ENCODE assay signal across 11 cellular contexts in genomic region chr21:32702702-32703101, GRCh38. TPM values are rescaled to one million over a fixed set of nuclear protein-coding genes. Genes with fewer than 3 reads are reported as not detected.
DNase-seq lines count a peak whose midpoint lies in the region; ATAC-seq, FAIRE-seq and TF ChIP-seq lines count a peak whose summit lies in the region.
"Had no signal": no experiment of that assay in that cellular context is flagged by ENCODE, and none has a peak within 500 bp of the region (broad histone marks: within the 10 kb centered on the region; RNA-seq: fewer than 3 reads in every experiment).

No MANE protein-coding gene starts in this region.

- H3K79me2 ChIP-seq in endothelial cell of umbilical vein (ENCODE audit: control insufficient read depth, insufficient read depth, low read length) = no peaks in the 10 kb centered on the region

- dilution Hi-C loops in endothelial cell of umbilical vein (cut with MboI; ENCODE audit: extremely low pct_ligation_motif_present, low sequenced_read_pairs) = no loop called here

- no peaks in the 10 kb centered on the region for H3K27me3 Mint-ChIP-seq in activated CD4-positive, alpha-beta T cell treated with anti-CD3 and anti-CD28 coated beads, Interleukin-2, amount 10 ng/mL, durations not matched to agents 24 days and 14 days
- no peaks in the 10 kb centered on the region for H3K27me3 Mint-ChIP-seq in activated CD8-positive, alpha-beta T cell treated with anti-CD3 and anti-CD28 coated beads for 36 hours
- H3K27me3 Mint-ChIP-seq in activated CD4-positive, alpha-beta memory T cell treated with anti-CD3 and anti-CD28 coated beads, Interleukin-2, amount 10 ng/mL, durations not matched to agents 7 days and 5 days = no peaks in the 10 kb centered on the region
- H3K27me3 Mint-ChIP-seq: activated T-cell treated with anti-CD3 and anti-CD28 coated beads, Interleukin-2, amount 50 U/mL, for 24 hours had no signal

- peak overlapping the region; percentile 5 for H3K27ac ChIP-seq in endothelial cell of umbilical vein (ENCODE audit: insufficient read depth, low read depth, low read length)
- H3K27ac ChIP-seq: BLaER1, parathyroid adenoma had no signal

- H2AFZ ChIP-seq in endothelial cell of umbilical vein (ENCODE audit: low read depth, low read length) = peak overlapping the region; percentile 0
- H2AFZ ChIP-seq: parathyroid adenoma had no signal

- no TSS peak for BruUV-seq in endothelial cell of umbilical vein (replicated peaks; lab: Mats Ljungman, UMichigan)

- TF ChIP-seq CTCF in endothelial cell of umbilical vein (IDR thresholded peaks at IDR 0.05; ENCODE audit: extremely low read depth in 1 of 2, insufficient read depth in 1 of 2, low read depth in 1 of 2, low read length in 2 of 2) = no peak
- TF ChIP-seq CTCF in activated CD8-positive, alpha-beta T cell treated with anti-CD3 and anti-CD28 coated beads for 36 hours (IDR thresholded peaks at IDR 0.05) = no peak

- no peak for TF ChIP-seq POLR2A in endothelial cell of umbilical vein (IDR thresholded peaks at IDR 0.05; ENCODE audit: low read depth, low read length)

- H3K4me1 Mint-ChIP-seq in activated CD4-positive, alpha-beta T cell treated with anti-CD3 and anti-CD28 coated beads, Interleukin-2, amount 10 ng/mL, durations not matched to agents 24 days and 14 days = peaks cover 17% of the 10 kb centered on the region
- peaks cover 18% of the 10 kb centered on the region for H3K4me1 Mint-ChIP-seq in activated CD8-positive, alpha-beta T cell treated with anti-CD3 and anti-CD28 coated beads for 36 hours (ENCODE audit: low read depth)
- peaks cover 21% of the 10 kb centered on the region for H3K4me1 Mint-ChIP-seq in activated CD4-positive, alpha-beta memory T cell treated with anti-CD3 and anti-CD28 coated beads, Interleukin-2, amount 10 ng/mL, durations not matched to agents 7 days and 5 days

- H3K36me3 ChIP-seq in endothelial cell of umbilical vein (ENCODE audit: control insufficient read depth in 2 of 2, extremely low read depth in 1 of 2, insufficient read depth in 2 of 2, low read length in 2 of 2) = no peaks in the 10 kb centered on the region
- no peaks in the 10 kb centered on the region for H3K36me3 ChIP-seq in skeletal muscle satellite cell (ENCODE audit: insufficient read depth, low read length)

- ATAC-seq in activated CD8-positive, alpha-beta T cell treated with anti-CD3 and anti-CD28 coated beads for 36 hours = no peak
- ATAC-seq in HG02623 (IDR thresholded peaks at IDR 0.05; ENCODE audit: unreplicated experiment) = no peak

- intact Hi-C loops in activated CD4-positive, alpha-beta T cell treated with anti-CD3 and anti-CD28 coated beads, Interleukin-2, amount 10 ng/mL, durations not matched to agents 24 days and 14 days (cut with micrococcal nuclease) = no loop called here
- intact Hi-C loops in endothelial cell of umbilical vein (cut with micrococcal nuclease) = no loop called here
- intact Hi-C loops in activated CD8-positive, alpha-beta T cell treated with anti-CD3 and anti-CD28 coated beads for 36 hours (cut with micrococcal nuclease) = no loop called here

- no peaks in the 10 kb centered on the region for H3K9me1 ChIP-seq in endothelial cell of umbilical vein (replicated peaks; ENCODE audit: control insufficient read depth, extremely low read depth, insufficient read depth, low read length)

- H3K27me3 ChIP-seq in endothelial cell of umbilical vein (ENCODE audit: control insufficient read depth in 2 of 2, insufficient read depth in 2 of 2, low read length in 2 of 2) = no peaks in the 10 kb centered on the region
- no peaks in the 10 kb centered on the region for H3K27me3 ChIP-seq in skeletal muscle satellite cell (ENCODE audit: control insufficient read depth, insufficient read depth, low read length)
- H3K27me3 ChIP-seq: BLaER1 had no signal

- H3K36me3 Mint-ChIP-seq in activated CD4-positive, alpha-beta T cell treated with anti-CD3 and anti-CD28 coated beads, Interleukin-2, amount 10 ng/mL, durations not matched to agents 24 days and 14 days (ENCODE audit: low read depth) = peaks cover 14% of the 10 kb centered on the region
- peaks cover 7% of the 10 kb centered on the region for H3K36me3 Mint-ChIP-seq in activated CD8-positive, alpha-beta T cell treated with anti-CD3 and anti-CD28 coated beads for 36 hours (ENCODE audit: low read depth)
- peaks cover 17% of the 10 kb centered on the region for H3K36me3 Mint-ChIP-seq in activated CD4-positive, alpha-beta memory T cell treated with anti-CD3 and anti-CD28 coated beads, Interleukin-2, amount 10 ng/mL, durations not matched to agents 7 days and 5 days (ENCODE audit: low read depth)

- CTCF ChIA-PET in endothelial cell of umbilical vein (lab: Charles Lee) = no interaction called here
- CTCF ChIA-PET in activated CD8-positive, alpha-beta T cell treated with anti-CD3 and anti-CD28 coated beads for 36 hours (lab: Charles Lee) = no interaction called here
- CTCF ChIA-PET in activated CD4-positive, alpha-beta memory T cell treated with anti-CD3 and anti-CD28 coated beads, Interleukin-2, amount 10 ng/mL, durations not matched to agents 7 days and 5 days (lab: Charles Lee) = no interaction called here

- H3K4me2 ChIP-seq in endothelial cell of umbilical vein (ENCODE audit: insufficient read depth, low read length) (peak overlapping the region; percentile 41), skeletal muscle satellite cell (ENCODE audit: low read length) (peak overlapping the region; percentile 7)
- H3K4me2 ChIP-seq: BLaER1 had no signal

- POLR2A ChIA-PET in endothelial cell of umbilical vein (lab: Charles Lee) = interaction anchor here (0.6 kb wide), 1 partner anchor 25 kb away, joined by 3 read pairs; the partner anchor contains the start of gene SYNJ1
- POLR2A ChIA-PET in activated CD8-positive, alpha-beta T cell treated with anti-CD3 and anti-CD28 coated beads for 36 hours (lab: Charles Lee) = interaction anchor here (0.6 to 1.0 kb wide), 2 partner anchors 26 kb away, joined by 3 to 5 read pairs; partner anchors contain the start of gene SYNJ1
- POLR2A ChIA-PET in activated CD4-positive, alpha-beta memory T cell treated with anti-CD3 and anti-CD28 coated beads, Interleukin-2, amount 10 ng/mL, durations not matched to agents 7 days and 5 days (lab: Charles Lee) = no interaction called here

- no peak overlapping the region for H3K4me3 Mint-ChIP-seq in activated CD4-positive, alpha-beta T cell treated with anti-CD3 and anti-CD28 coated beads, Interleukin-2, amount 10 ng/mL, durations not matched to agents 24 days and 14 days
- no peak overlapping the region for H3K4me3 Mint-ChIP-seq in activated CD8-positive, alpha-beta T cell treated with anti-CD3 and anti-CD28 coated beads for 36 hours
- no peak overlapping the region for H3K4me3 Mint-ChIP-seq in activated CD4-positive, alpha-beta memory T cell treated with anti-CD3 and anti-CD28 coated beads, Interleukin-2, amount 10 ng/mL, durations not matched to agents 7 days and 5 days
- H3K4me3 Mint-ChIP-seq: activated T-cell treated with anti-CD3 and anti-CD28 coated beads, Interleukin-2, amount 50 U/mL, for 24 hours had no signal

- peak; percentile 72 for FAIRE-seq in endothelial cell of umbilical vein (lab: Jason Lieb, UNC)

- H3K4me3 ChIP-seq in endothelial cell of umbilical vein (replicated peaks in 1 of 3; ENCODE audit: insufficient read depth in 1 of 3, low read depth in 1 of 3, low read length in 3 of 3) = no peak overlapping the region
- no peak overlapping the region for H3K4me3 ChIP-seq in skeletal muscle satellite cell (ENCODE audit: low read length)
- H3K4me3 ChIP-seq: BLaER1 had no signal

- H3K9me3 ChIP-seq in endothelial cell of umbilical vein (replicated peaks; ENCODE audit: control insufficient read depth, insufficient read depth, low read length) (no peaks in the 10 kb centered on the region), skeletal muscle satellite cell (replicated peaks; ENCODE audit: low read length) (no peaks in the 10 kb centered on the region)
- H3K9me3 ChIP-seq: BLaER1 had no signal

- no peaks in the 10 kb centered on the region for H4K20me1 ChIP-seq in endothelial cell of umbilical vein (replicated peaks; ENCODE audit: control insufficient read depth, extremely low read depth, insufficient read depth, low read length)
- H4K20me1 ChIP-seq: BLaER1 had no signal

- H3K9ac ChIP-seq in endothelial cell of umbilical vein (replicated peaks; ENCODE audit: extremely low read depth, insufficient read depth, low read length) (no peak overlapping the region), skeletal muscle satellite cell (ENCODE audit: low read depth, low read length) (no peak overlapping the region)
- H3K9ac ChIP-seq: BLaER1, parathyroid adenoma had no signal

- peaks cover 35% of the 10 kb centered on the region for H3K4me1 ChIP-seq in endothelial cell of umbilical vein (ENCODE audit: control insufficient read depth, extremely low read depth, insufficient read depth, low read length)
- peaks cover 7% of the 10 kb centered on the region for H3K4me1 ChIP-seq in skeletal muscle satellite cell (ENCODE audit: control insufficient read depth, insufficient read depth, low read length)
- H3K4me1 ChIP-seq: parathyroid adenoma had no signal

- DNase-seq in activated CD4-positive, alpha-beta T cell treated with anti-CD3 and anti-CD28 coated beads, Interleukin-2, amount 10 ng/mL, durations not matched to agents 24 days and 14 days = peak; percentile 41
- DNase-seq in activated CD4-positive, alpha-beta T cell treated with anti-CD3 and anti-CD28 coated beads for 4 hours = no peak
- DNase-seq in NCI-H2196 (lab: John Stamatoyannopoulos, UW; ENCODE audit: unreplicated experiment) (peak; percentile 34), endothelial cell of umbilical vein (ENCODE audit: low read depth, low spot score) (peak; percentile 54)
- no peak for DNase-seq in activated CD8-positive, alpha-beta T cell treated with anti-CD3 and anti-CD28 coated beads for 36 hours
- DNase-seq in activated CD4-positive, alpha-beta memory T cell treated with anti-CD3 and anti-CD28 coated beads, Interleukin-2, amount 10 ng/mL, durations not matched to agents 7 days and 5 days = no peak
- DNase-seq: activated T-cell treated with anti-CD3 and anti-CD28 coated beads, Interleukin-2, amount 50 U/mL, for 24 hours had no signal

- H3K27ac Mint-ChIP-seq in activated CD4-positive, alpha-beta T cell treated with anti-CD3 and anti-CD28 coated beads, Interleukin-2, amount 10 ng/mL, durations not matched to agents 24 days and 14 days = no peak overlapping the region
- H3K27ac Mint-ChIP-seq in activated CD8-positive, alpha-beta T cell treated with anti-CD3 and anti-CD28 coated beads for 36 hours = no peak overlapping the region
- no peak overlapping the region for H3K27ac Mint-ChIP-seq in activated CD4-positive, alpha-beta memory T cell treated with anti-CD3 and anti-CD28 coated beads, Interleukin-2, amount 10 ng/mL, durations not matched to agents 7 days and 5 days
- H3K27ac Mint-ChIP-seq: activated T-cell treated with anti-CD3 and anti-CD28 coated beads, Interleukin-2, amount 50 U/mL, for 24 hours had no signal

- H3K9me3 Mint-ChIP-seq in activated CD4-positive, alpha-beta T cell treated with anti-CD3 and anti-CD28 coated beads, Interleukin-2, amount 10 ng/mL, durations not matched to agents 24 days and 14 days = no peaks in the 10 kb centered on the region
- no peaks in the 10 kb centered on the region for H3K9me3 Mint-ChIP-seq in activated CD8-positive, alpha-beta T cell treated with anti-CD3 and anti-CD28 coated beads for 36 hours
- H3K9me3 Mint-ChIP-seq in activated CD4-positive, alpha-beta memory T cell treated with anti-CD3 and anti-CD28 coated beads, Interleukin-2, amount 10 ng/mL, durations not matched to agents 7 days and 5 days = no peaks in the 10 kb centered on the region
- H3K9me3 Mint-ChIP-seq: activated T-cell treated with anti-CD3 and anti-CD28 coated beads, Interleukin-2, amount 50 U/mL, for 24 hours had no signal

RNA-seq across cellular contexts. Expression of gene SYNJ1, which starts 25.1 kb away (rescaled TPM):
- 11.3 and 12.6 TPM in 2 replicates for total RNA-seq in activated CD4-positive, alpha-beta T cell treated with anti-CD3 and anti-CD28 coated beads, Interleukin-2, amount 10 ng/mL, durations not matched to agents 24 days and 14 days
- total RNA-seq in endothelial cell of umbilical vein = 17.0 and 18.3 TPM in 2 replicates
- polyA plus RNA-seq in endothelial cell of umbilical vein = 4.0 and 5.9 TPM in 2 replicates
- polyA plus RNA-seq in endothelial cell of umbilical vein (2011; cell fraction: cytosol; rRNA removed) = 5.9 and 6.0 TPM in 2 replicates
- polyA plus RNA-seq in endothelial cell of umbilical vein (2011; cell fraction: nucleus; rRNA removed) = 23.3 and 24.8 TPM in 2 replicates
- polyA plus RNA-seq in endothelial cell of umbilical vein (2012) = 12.1 and 12.7 TPM in 2 replicates
- polyA minus RNA-seq in endothelial cell of umbilical vein = 16.6 and 18.5 TPM in 2 replicates
- polyA minus RNA-seq in endothelial cell of umbilical vein (2011; cell fraction: cytosol; rRNA and poly(A)+ RNA removed) = 6.3 TPM
- 19.1 and 20.4 TPM in 2 replicates for polyA minus RNA-seq in endothelial cell of umbilical vein (2011; cell fraction: nucleus; rRNA and poly(A)+ RNA removed)
- total RNA-seq in skeletal muscle satellite cell (2012; rRNA removed) = 3.8 and 8.1 TPM in 2 replicates
- total RNA-seq in activated CD8-positive, alpha-beta T cell treated with anti-CD3 and anti-CD28 coated beads for 36 hours = 10 to 100 TPM in 1 of 2 experiments, 1 to 10 TPM in 1; 8.7 to 10.9 TPM
- 10 to 100 TPM; 18.7 to 21.8 TPM for total RNA-seq in activated CD4-positive, alpha-beta memory T cell treated with anti-CD3 and anti-CD28 coated beads, Interleukin-2, amount 10 ng/mL, durations not matched to agents 7 days and 5 days

Comparison
In these comparisons a context has a peak if more than half of its experiments do, and no peak if none do; other contexts are left out.
1. DNase-seq: peak in activated CD4-positive, alpha-beta T cell treated with anti-CD3 and anti-CD28 coated beads, Interleukin-2, amount 10 ng/mL, durations not matched to agents 24 days and 14 days (single experiment), NCI-H2196 (single experiment) and endothelial cell of umbilical vein (single experiment); none in activated CD4-positive, alpha-beta T cell treated with anti-CD3 and anti-CD28 coated beads for 4 hours (0 of 2), activated CD8-positive, alpha-beta T cell treated with anti-CD3 and anti-CD28 coated beads for 36 hours (single experiment) and activated CD4-positive, alpha-beta memory T cell treated with anti-CD3 and anti-CD28 coated beads, Interleukin-2, amount 10 ng/mL, durations not matched to agents 7 days and 5 days (single experiment).